Comparison of ENCODE assay signal across 14 cellular contexts in genomic region chr12:13254311-13254710, GRCh38. TPM values are rescaled to one million over a fixed set of nuclear protein-coding genes. Genes with fewer than 3 reads are reported as not detected.
DNase-seq lines count a peak whose midpoint lies in the region; ATAC-seq and TF ChIP-seq lines count a peak whose summit lies in the region.
"Had no signal": no experiment of that assay in that cellular context is flagged by ENCODE, and none has a peak within 500 bp of the region (broad histone marks: within the 10 kb centered on the region; RNA-seq: fewer than 3 reads in every experiment).

No MANE protein-coding gene starts in this region.

- TF ChIP-seq CTCF in right lobe of liver (IDR thresholded peaks at IDR 0.05): no peak

- H3K9me3 ChIP-seq in HAP-1: no peaks in the 10 kb centered on the region
- H3K9me3 ChIP-seq in right lobe of liver: no peaks in the 10 kb centered on the region
- H3K9me3 ChIP-seq: SJSA1 had no signal

- in situ Hi-C loops in HAP-1 (cut with MboI; ENCODE audit: low sequenced_read_pairs): no loop called here
- in situ Hi-C loops in SK-MEL-5 (cut with HindIII; ENCODE audit: low pct_unique_long_range_greater_than_20kb, low sequenced_read_pairs): no loop called here

- H3K27me3 ChIP-seq in HAP-1 (ENCODE audit: low read depth): no peaks in the 10 kb centered on the region
- no peaks in the 10 kb centered on the region for H3K27me3 ChIP-seq in right lobe of liver
- H3K27me3 ChIP-seq: SJSA1 had no signal

- H3K36me3 ChIP-seq in HAP-1 (replicated peaks) (no peaks in the 10 kb centered on the region), right lobe of liver (no peaks in the 10 kb centered on the region)
- H3K36me3 ChIP-seq: SJSA1 had no signal

- TF ChIP-seq POLR2A in right lobe of liver (IDR thresholded peaks at IDR 0.05): no peak

- H3K4me3 ChIP-seq in HAP-1 (no peak overlapping the region), right lobe of liver (no peak overlapping the region)
- H3K4me3 ChIP-seq: SJSA1 had no signal

- 85% methylated on average over 5 of the region's 5 CpGs for WGBS in right lobe of liver (ENCODE audit: insufficient coverage, low coverage, low lambda C conversion rate, missing lambda C conversion rate)

- H3K4me1 ChIP-seq in HAP-1: peaks cover 21% of the 10 kb centered on the region
- H3K4me1 ChIP-seq in right lobe of liver: peaks cover 0 to 6% (median 0%) of the 10 kb centered on the region in 4 donors

- intact Hi-C loops in right lobe of liver (cut with DNase I): no loop called here

- DNase-seq in HAP-1 (ENCODE audit: low spot score in 2 of 2) (peak; percentile 25 to 43), SK-MEL-5 (ENCODE audit: low read depth, low spot score) (peak; percentile 44), kidney glomerular epithelial cell (lab: John Stamatoyannopoulos, UW) (peak; percentile 18), NCI-H2029 treated with DMSO at 0.1 percent for 48 hours (lab: John Stamatoyannopoulos, UW) (no peak), right lobe of liver (no peak)
- DNase-seq: DMS53, KBM-7, NCI-H1092, NCI-H1694, NCI-H446, PC-3 had no signal

- peak overlapping the region; percentile 3 for H3K27ac ChIP-seq in temporal lobe (ENCODE audit: low read depth, low read length)
- no peak overlapping the region for H3K27ac ChIP-seq in right lobe of liver
- H3K27ac ChIP-seq: SJSA1 had no signal

- no peak for ATAC-seq in right lobe of liver
- no peak for ATAC-seq in HG02981 (IDR thresholded peaks at IDR 0.05; ENCODE audit: unreplicated experiment)
- ATAC-seq: PC-3 had no signal

RNA-seq across cellular contexts. Expression of gene EMP1, which starts 57.8 kb away (rescaled TPM):
- 8.7 and 14.3 TPM in 2 replicates for total RNA-seq in SK-MEL-5 (2014; rRNA removed; shearing (Covaris generic))
- polyA plus RNA-seq in SK-MEL-5 (2015; cell fraction: cytosol; rRNA removed): 41.8 and 57.8 TPM in 2 replicates
- polyA plus RNA-seq in SK-MEL-5 (2015; cell fraction: nucleus; rRNA removed): 9.2 and 23.4 TPM in 2 replicates
- total RNA-seq in temporal lobe (5.2 TPM), right lobe of liver (10 to 100 TPM in 4 of 6 experiments, 1 to 10 TPM in 2; 3.1 to 25.0 (median 14.5) TPM)

Comparison
In these comparisons a context has a peak if more than half of its experiments do, and no peak if none do; other contexts are left out.
1. DNase-seq: peak in HAP-1 (2 of 2), SK-MEL-5 (single experiment) and kidney glomerular epithelial cell (single experiment); none in NCI-H2029 treated with DMSO at 0.1 percent for 48 hours (single experiment) and right lobe of liver (0 of 3).